ENCODE assay signal across 9 cellular contexts in genomic region chr1:97668945-97669344, GRCh38.
DNase-seq lines count a peak whose midpoint lies in the region; FAIRE-seq and TF ChIP-seq lines count a peak whose summit lies in the region.
"Had no signal": no experiment of that assay in that cellular context is flagged by ENCODE, and none has a peak within 500 bp of the region (broad histone marks: within the 10 kb centered on the region; RNA-seq: fewer than 3 reads in every experiment).

No MANE protein-coding gene starts in this region.

- H3K36me3 ChIP-seq in SU-DHL-6 (ENCODE audit: low read length) (no peaks in the 10 kb centered on the region), kidney epithelial cell (ENCODE audit: control insufficient read depth, insufficient read depth, low read length) (no peaks in the 10 kb centered on the region)
- H3K36me3 ChIP-seq: pancreas had no signal

- H3K9ac ChIP-seq in SU-DHL-6 (ENCODE audit: low read length) = no peak overlapping the region

- no peaks in the 10 kb centered on the region for H3K27me3 ChIP-seq in SU-DHL-6 (ENCODE audit: low read length)
- H3K27me3 ChIP-seq in kidney epithelial cell (ENCODE audit: control insufficient read depth, insufficient read depth, low read length) = no peaks in the 10 kb centered on the region
- H3K27me3 ChIP-seq: pancreas had no signal

- H3K4me2 ChIP-seq in SU-DHL-6 (ENCODE audit: low read depth, low read length, poor library complexity, severe bottlenecking) = no peak overlapping the region

- DNase-seq in D721Med (ENCODE audit: insufficient read length, low spot score) (no peak), HuH-7 (ENCODE audit: low spot score) (peak; percentile 4), kidney epithelial cell (ENCODE audit: low read depth) (no peak), SK-N-DZ (ENCODE audit: low spot score) (no peak), NCI-H1436 treated with DMSO at 0.1 percent for 48 hours (lab: John Stamatoyannopoulos, UW) (no peak), T-helper 9 cell (no peak)
- DNase-seq in stimulated activated naive CD4-positive, alpha-beta T cell treated with Interleukin-2 at 50 U/mL for 16 hours (lab: John Stamatoyannopoulos, UW) = no peak
- DNase-seq: pancreas had no signal

- no peak overlapping the region for H2AFZ ChIP-seq in SU-DHL-6 (ENCODE audit: low read depth, low read length, severe bottlenecking)

- peak; percentile 81 for FAIRE-seq in D721Med (lab: Jason Lieb, UNC)

- H3F3A ChIP-seq in SU-DHL-6 (ENCODE audit: insufficient read depth) = no peaks in the 10 kb centered on the region; the same call in 1 of the 2 replicates

- H4K20me1 ChIP-seq in SU-DHL-6 (ENCODE audit: low read depth, low read length) = no peaks in the 10 kb centered on the region

- H3K9me3 ChIP-seq in SU-DHL-6 (ENCODE audit: insufficient read depth, low read length) = no peaks in the 10 kb centered on the region
- H3K9me3 ChIP-seq: pancreas had no signal

- no peaks in the 10 kb centered on the region for H3K79me2 ChIP-seq in SU-DHL-6 (ENCODE audit: insufficient read depth, low read length)

- TF ChIP-seq CTCF in D721Med (IDR thresholded peaks at IDR 0.05; ENCODE audit: insufficient read depth, missing control alignments) (peak; percentile 46), SU-DHL-6 (IDR thresholded peaks at IDR 0.05; ENCODE audit: insufficient read depth, low read length, poor library complexity, severe bottlenecking) (peak; percentile 25), kidney epithelial cell (IDR thresholded peaks at IDR 0.05; ENCODE audit: insufficient read depth, low read length, poor library complexity, severe bottlenecking) (peak; percentile 21)

- no peak overlapping the region for H3K4me3 ChIP-seq in SU-DHL-6 (ENCODE audit: insufficient read depth, low read length, poor library complexity, severe bottlenecking)
- H3K4me3 ChIP-seq in kidney epithelial cell (ENCODE audit: low read depth, low read length) = no peak overlapping the region
- H3K4me3 ChIP-seq: pancreas had no signal

- no peaks in the 10 kb centered on the region for H3K9me2 ChIP-seq in SU-DHL-6 (replicated peaks; ENCODE audit: insufficient read depth, low read length)

- no peak overlapping the region for H3K27ac ChIP-seq in SU-DHL-6 (ENCODE audit: low read depth, low read length)
- H3K27ac ChIP-seq: pancreas had no signal
